Comparison of ENCODE assay signal across 18 cellular contexts in the genomic region with DNA sequence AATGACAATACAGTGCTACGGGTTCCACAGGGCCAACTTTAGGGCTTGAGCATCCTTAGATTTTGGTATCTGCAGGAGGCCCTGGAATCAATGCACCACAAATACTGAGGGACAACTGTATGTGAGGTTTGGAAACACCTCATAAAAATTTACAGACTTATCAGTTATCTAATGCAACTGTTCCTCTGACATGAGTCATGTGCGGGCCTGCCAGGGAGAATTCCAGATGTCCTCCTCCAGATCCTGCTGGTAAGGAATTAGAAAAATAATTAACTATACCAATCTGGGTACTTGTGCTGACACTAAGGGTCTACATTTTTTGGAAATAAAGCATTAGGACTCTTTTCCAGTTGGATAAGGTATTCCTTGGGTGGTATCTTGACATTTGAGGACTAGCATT.
DNase-seq lines count a peak whose midpoint lies in the region; ATAC-seq, FAIRE-seq and TF ChIP-seq lines count a peak whose summit lies in the region.
"Had no signal": no experiment of that assay in that cellular context is flagged by ENCODE, and none has a peak within 500 bp of the region (broad histone marks: within the 10 kb centered on the region; RNA-seq: fewer than 3 reads in every experiment).

No MANE protein-coding gene starts in this region.

- no peak overlapping the region for H2BK5ac ChIP-seq in mesenchymal stem cell (ENCODE audit: low read depth, low read length, poor library complexity, severe bottlenecking)

- no peaks in the 10 kb centered on the region for H3K9me3 ChIP-seq in mesenchymal stem cell (ENCODE audit: control insufficient read depth, low read length)
- H3K9me3 ChIP-seq: right lobe of liver, testis had no signal

- H3K23ac ChIP-seq in mesenchymal stem cell (ENCODE audit: low read length in 2 of 2) = no peak overlapping the region

- FAIRE-seq in bronchial epithelial cell (lab: Jason Lieb, UNC) = no peak
- FAIRE-seq: H54 had no signal

- H3K27me3 ChIP-seq in bronchial epithelial cell (ENCODE audit: control insufficient read depth, insufficient read depth, low read length) (no peaks in the 10 kb centered on the region), mesenchymal stem cell (ENCODE audit: control insufficient read depth in 1 of 2, insufficient read depth in 1 of 2, low read length in 2 of 2) (no peaks in the 10 kb centered on the region)
- H3K27me3 ChIP-seq: right lobe of liver, testis had no signal

- peak; percentile 51 for DNase-seq in Daoy (ENCODE audit: low read depth)
- DNase-seq in NCI-H226 = peak; percentile 69
- peak; percentile 51 for DNase-seq in bronchial epithelial cell (ENCODE audit: low read depth)
- peak; percentile 40 for DNase-seq in mesenchymal stem cell
- no peak for DNase-seq in SK-N-DZ (ENCODE audit: low spot score)
- DNase-seq in lower leg skin (ENCODE audit: low spot score in 2 of 2) = no peak
- no peak for DNase-seq in central memory CD4-positive, alpha-beta T cell
- DNase-seq: activated CD4-positive, alpha-beta T cell treated with anti-CD3 and anti-CD28 coated beads, Interleukin-2, amount 10 ng/mL, durations not matched to agents 7 days and 5 days; activated naive CD4-positive, alpha-beta T cell treated with anti-CD3 and anti-CD28 coated beads, Interleukin-2, amount 50 U/mL, for 16 hours; C1 segment of cervical spinal cord; caudate nucleus; DND-41; islet precursor cell; NCI-H345; testis had no signal

- H3K4me3 ChIP-seq in bronchial epithelial cell (ENCODE audit: low read depth, low read length) (no peak overlapping the region), mesenchymal stem cell (ENCODE audit: insufficient read depth in 1 of 2, low read depth in 1 of 2, low read length in 2 of 2) (no peak overlapping the region), lower leg skin (ENCODE audit: low read depth, poor library complexity, severe bottlenecking) (no peak overlapping the region)
- H3K4me3 ChIP-seq: right lobe of liver, testis had no signal

- H2BK12ac ChIP-seq in mesenchymal stem cell (ENCODE audit: low read length in 2 of 2) = no peak overlapping the region

- H2BK120ac ChIP-seq in mesenchymal stem cell (ENCODE audit: low read depth, low read length) = no peak overlapping the region

- TF ChIP-seq CTCF in bronchial epithelial cell (IDR thresholded peaks at IDR 0.05; ENCODE audit: insufficient read depth, low read length, severe bottlenecking) = no peak
- TF ChIP-seq CTCF in lower leg skin (IDR thresholded peaks at IDR 0.05) = no peak

- H3K9ac ChIP-seq in mesenchymal stem cell (ENCODE audit: low read length) = no peak overlapping the region

- H4K8ac ChIP-seq in mesenchymal stem cell (ENCODE audit: low read length) = no peak overlapping the region

- no peak overlapping the region for H3K4ac ChIP-seq in mesenchymal stem cell (ENCODE audit: low read depth in 1 of 2, low read length in 2 of 2)

- H3K79me1 ChIP-seq in mesenchymal stem cell (replicated peaks; ENCODE audit: low read length, poor library complexity, severe bottlenecking) = no peaks in the 10 kb centered on the region

- no peak for TF ChIP-seq POLR2A in lower leg skin (IDR thresholded peaks at IDR 0.05)

- intact Hi-C loops in lower leg skin (cut with DNase I; ENCODE audit: low total_unique reads) = no loop called here

- H3K14ac ChIP-seq in mesenchymal stem cell (ENCODE audit: low read length in 2 of 2) = no peak overlapping the region

- H2AK5ac ChIP-seq in mesenchymal stem cell (ENCODE audit: low read length, severe bottlenecking) = no peak overlapping the region

- H2BK15ac ChIP-seq in mesenchymal stem cell (ENCODE audit: low read depth, poor library complexity, severe bottlenecking) = no peak overlapping the region

- H3K27ac ChIP-seq in mesenchymal stem cell (ENCODE audit: low read length, poor library complexity, severe bottlenecking) = no peak overlapping the region
- H3K27ac ChIP-seq: testis had no signal

- no peak overlapping the region for H3K18ac ChIP-seq in mesenchymal stem cell (ENCODE audit: low read depth in 1 of 2, low read length in 2 of 2)

- H3K4me2 ChIP-seq in mesenchymal stem cell (ENCODE audit: low read length, poor library complexity, severe bottlenecking) = no peak overlapping the region

- no peak overlapping the region for H2AFZ ChIP-seq in mesenchymal stem cell (ENCODE audit: low read depth, low read length)

- no peaks in the 10 kb centered on the region for H3K36me3 ChIP-seq in bronchial epithelial cell (ENCODE audit: control insufficient read depth, insufficient read depth, low read length)
- no peaks in the 10 kb centered on the region for H3K36me3 ChIP-seq in mesenchymal stem cell (ENCODE audit: control insufficient read depth in 1 of 2, insufficient read depth in 2 of 2, low read depth in 1 of 2, low read length in 2 of 2)
- H3K36me3 ChIP-seq: right lobe of liver had no signal

- no peaks in the 10 kb centered on the region for H3K4me1 ChIP-seq in mesenchymal stem cell (ENCODE audit: control insufficient read depth, insufficient read depth, low read depth, low read length)
- H3K4me1 ChIP-seq: testis had no signal

- 100% methylated on average over 1 of the region's 2 CpGs for WGBS in mesenchymal stem cell
- WGBS in lower leg skin, 2 donors = 41 to 61% methylated on average over 2 of the region's 2 CpGs

- ATAC-seq in HG02571 (IDR thresholded peaks at IDR 0.05; ENCODE audit: unreplicated experiment) = no peak

- no peak overlapping the region for H4K91ac ChIP-seq in mesenchymal stem cell (ENCODE audit: low read length)

Comparison
In these comparisons a context has a peak if more than half of its experiments do, and no peak if none do; other contexts are left out.
1. DNase-seq: peak in Daoy (single experiment), NCI-H226 (single experiment), bronchial epithelial cell (single experiment) and mesenchymal stem cell (single experiment); none in SK-N-DZ (single experiment), lower leg skin (0 of 2) and central memory CD4-positive, alpha-beta T cell (single experiment).